Comparison of ENCODE assay signal across 1 cellular context in the genomic region with DNA sequence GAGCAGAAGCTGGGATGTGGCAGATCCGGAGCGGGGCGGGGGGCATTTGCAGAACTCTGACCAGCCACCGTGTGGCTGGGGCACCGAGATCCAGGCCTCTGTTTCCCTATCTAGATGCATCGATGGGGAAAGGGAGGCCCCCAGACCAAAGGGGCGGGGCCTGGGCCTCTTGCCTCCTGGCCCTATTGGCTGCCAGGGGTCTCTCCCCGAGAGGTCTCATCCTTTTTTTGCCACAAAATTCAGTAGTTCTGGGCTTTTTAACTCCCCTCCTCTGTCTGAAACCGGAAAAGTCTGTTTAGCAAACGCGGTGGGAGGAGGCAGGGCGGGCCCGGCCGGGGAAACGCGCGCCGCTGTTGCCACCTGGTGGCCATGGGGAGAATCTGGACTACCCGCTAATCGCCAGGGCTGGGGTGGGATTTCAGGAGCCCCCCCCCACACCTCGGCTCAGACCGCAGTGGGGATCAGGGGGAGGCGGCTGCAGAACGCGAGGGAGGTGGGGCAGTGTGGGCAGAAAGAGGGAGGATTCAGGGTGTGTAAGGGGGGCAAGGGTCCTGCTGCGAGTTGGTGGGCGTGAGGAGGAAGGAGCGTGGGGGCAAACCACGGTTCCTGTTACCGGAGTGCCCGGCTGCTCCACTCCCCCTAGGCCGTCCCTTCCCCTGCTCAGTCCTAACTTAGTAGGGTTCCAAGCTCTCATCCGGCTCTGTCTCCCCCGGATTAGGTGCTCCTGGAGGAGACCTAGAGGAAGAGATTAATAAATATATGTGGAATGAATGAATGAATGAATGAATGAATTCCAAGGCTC.
TF ChIP-seq lines count a peak whose summit lies in the region.

No MANE protein-coding gene starts in this region.

TF ChIP-seq in GM12878, 131 proteins besides CTCF, POLR2A, EP300 and RAD21 (continued from another document and continues in another):
- TF ChIP-seq, protein P1, sequence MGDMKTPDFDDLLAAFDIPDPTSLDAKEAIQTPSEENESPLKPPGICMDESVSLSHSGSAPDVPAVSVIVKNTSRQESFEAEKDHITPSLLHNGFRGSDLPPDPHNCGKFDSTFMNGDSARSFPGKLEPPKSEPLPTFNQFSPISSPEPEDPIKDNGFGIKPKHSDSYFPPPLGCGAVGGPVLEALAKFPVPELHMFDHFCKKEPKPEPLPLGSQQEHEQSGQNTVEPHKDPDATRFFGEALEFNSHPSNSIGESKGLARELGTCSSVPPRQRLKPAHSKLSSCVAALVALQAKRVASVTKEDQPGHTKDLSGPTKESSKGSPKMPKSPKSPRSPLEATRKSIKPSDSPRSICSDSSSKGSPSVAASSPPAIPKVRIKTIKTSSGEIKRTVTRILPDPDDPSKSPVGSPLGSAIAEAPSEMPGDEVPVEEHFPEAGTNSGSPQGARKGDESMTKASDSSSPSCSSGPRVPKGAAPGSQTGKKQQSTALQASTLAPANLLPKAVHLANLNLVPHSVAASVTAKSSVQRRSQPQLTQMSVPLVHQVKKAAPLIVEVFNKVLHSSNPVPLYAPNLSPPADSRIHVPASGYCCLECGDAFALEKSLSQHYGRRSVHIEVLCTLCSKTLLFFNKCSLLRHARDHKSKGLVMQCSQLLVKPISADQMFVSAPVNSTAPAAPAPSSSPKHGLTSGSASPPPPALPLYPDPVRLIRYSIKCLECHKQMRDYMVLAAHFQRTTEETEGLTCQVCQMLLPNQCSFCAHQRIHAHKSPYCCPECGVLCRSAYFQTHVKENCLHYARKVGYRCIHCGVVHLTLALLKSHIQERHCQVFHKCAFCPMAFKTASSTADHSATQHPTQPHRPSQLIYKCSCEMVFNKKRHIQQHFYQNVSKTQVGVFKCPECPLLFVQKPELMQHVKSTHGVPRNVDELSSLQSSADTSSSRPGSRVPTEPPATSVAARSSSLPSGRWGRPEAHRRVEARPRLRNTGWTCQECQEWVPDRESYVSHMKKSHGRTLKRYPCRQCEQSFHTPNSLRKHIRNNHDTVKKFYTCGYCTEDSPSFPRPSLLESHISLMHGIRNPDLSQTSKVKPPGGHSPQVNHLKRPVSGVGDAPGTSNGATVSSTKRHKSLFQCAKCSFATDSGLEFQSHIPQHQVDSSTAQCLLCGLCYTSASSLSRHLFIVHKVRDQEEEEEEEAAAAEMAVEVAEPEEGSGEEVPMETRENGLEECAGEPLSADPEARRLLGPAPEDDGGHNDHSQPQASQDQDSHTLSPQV (IDR thresholded peaks at IDR 0.05) = 0 out of 2 replicates have a peak, but pooled peaks have one; percentile 13
- TF ChIP-seq YY1 (IDR thresholded peaks at IDR 0.05; ENCODE audit: low read depth, low read length) (peak; percentile 70), ASH2L (IDR thresholded peaks at IDR 0.05; ENCODE audit: borderline replicate concordance, low read depth) (no peak), NFXL1 (IDR thresholded peaks at IDR 0.05; ENCODE audit: borderline replicate concordance) (no peak), CBFB (IDR thresholded peaks at IDR 0.05; ENCODE audit: low read depth) (no peak), DPF2 (IDR thresholded peaks at IDR 0.05) (peak; percentile 38; the same call in 1 of the 2 replicates), SMARCA5 (IDR thresholded peaks at IDR 0.05) (peak; percentile 66; the same call in 1 of the 2 replicates), NFIC (IDR thresholded peaks at IDR 0.05; ENCODE audit: low read depth, low read length) (no peak), RBBP5 (conservative IDR thresholded peaks at IDR 0.05) (no peak), MEF2A (IDR thresholded peaks at IDR 0.05; ENCODE audit: insufficient read depth, low read depth, low read length) (0 out of 2 replicates have a peak, but pooled peaks have one; percentile 7), SMC3 (IDR thresholded peaks at IDR 0.05; ENCODE audit: borderline replicate concordance, low read length) (peak; percentile 98), TAF1 (IDR thresholded peaks at IDR 0.05; ENCODE audit: borderline replicate concordance, low read depth, low read length) (no peak), CHD1 (IDR thresholded peaks at IDR 0.05; ENCODE audit: low read depth, low read length) (no peak), SREBF1 (IDR thresholded peaks at IDR 0.05; ENCODE audit: low read length) (no peak), JUND (IDR thresholded peaks at IDR 0.05; ENCODE audit: low read depth, low read length) (no peak), GATAD2B (conservative IDR thresholded peaks at IDR 0.05; ENCODE audit: low read depth) (no peak), MTA2 (IDR thresholded peaks at IDR 0.05; ENCODE audit: low read depth) (peak; percentile 51), SIN3A (IDR thresholded peaks at IDR 0.05; ENCODE audit: low read depth, low read length) (no peak), CHD4 (IDR thresholded peaks at IDR 0.05) (no peak)
- TF ChIP-seq, protein P2, sequence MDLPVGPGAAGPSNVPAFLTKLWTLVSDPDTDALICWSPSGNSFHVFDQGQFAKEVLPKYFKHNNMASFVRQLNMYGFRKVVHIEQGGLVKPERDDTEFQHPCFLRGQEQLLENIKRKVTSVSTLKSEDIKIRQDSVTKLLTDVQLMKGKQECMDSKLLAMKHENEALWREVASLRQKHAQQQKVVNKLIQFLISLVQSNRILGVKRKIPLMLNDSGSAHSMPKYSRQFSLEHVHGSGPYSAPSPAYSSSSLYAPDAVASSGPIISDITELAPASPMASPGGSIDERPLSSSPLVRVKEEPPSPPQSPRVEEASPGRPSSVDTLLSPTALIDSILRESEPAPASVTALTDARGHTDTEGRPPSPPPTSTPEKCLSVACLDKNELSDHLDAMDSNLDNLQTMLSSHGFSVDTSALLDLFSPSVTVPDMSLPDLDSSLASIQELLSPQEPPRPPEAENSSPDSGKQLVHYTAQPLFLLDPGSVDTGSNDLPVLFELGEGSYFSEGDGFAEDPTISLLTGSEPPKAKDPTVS (IDR thresholded peaks at IDR 0.05; ENCODE audit: low read depth, low read length) = no peak
- TF ChIP-seq, protein P3, sequence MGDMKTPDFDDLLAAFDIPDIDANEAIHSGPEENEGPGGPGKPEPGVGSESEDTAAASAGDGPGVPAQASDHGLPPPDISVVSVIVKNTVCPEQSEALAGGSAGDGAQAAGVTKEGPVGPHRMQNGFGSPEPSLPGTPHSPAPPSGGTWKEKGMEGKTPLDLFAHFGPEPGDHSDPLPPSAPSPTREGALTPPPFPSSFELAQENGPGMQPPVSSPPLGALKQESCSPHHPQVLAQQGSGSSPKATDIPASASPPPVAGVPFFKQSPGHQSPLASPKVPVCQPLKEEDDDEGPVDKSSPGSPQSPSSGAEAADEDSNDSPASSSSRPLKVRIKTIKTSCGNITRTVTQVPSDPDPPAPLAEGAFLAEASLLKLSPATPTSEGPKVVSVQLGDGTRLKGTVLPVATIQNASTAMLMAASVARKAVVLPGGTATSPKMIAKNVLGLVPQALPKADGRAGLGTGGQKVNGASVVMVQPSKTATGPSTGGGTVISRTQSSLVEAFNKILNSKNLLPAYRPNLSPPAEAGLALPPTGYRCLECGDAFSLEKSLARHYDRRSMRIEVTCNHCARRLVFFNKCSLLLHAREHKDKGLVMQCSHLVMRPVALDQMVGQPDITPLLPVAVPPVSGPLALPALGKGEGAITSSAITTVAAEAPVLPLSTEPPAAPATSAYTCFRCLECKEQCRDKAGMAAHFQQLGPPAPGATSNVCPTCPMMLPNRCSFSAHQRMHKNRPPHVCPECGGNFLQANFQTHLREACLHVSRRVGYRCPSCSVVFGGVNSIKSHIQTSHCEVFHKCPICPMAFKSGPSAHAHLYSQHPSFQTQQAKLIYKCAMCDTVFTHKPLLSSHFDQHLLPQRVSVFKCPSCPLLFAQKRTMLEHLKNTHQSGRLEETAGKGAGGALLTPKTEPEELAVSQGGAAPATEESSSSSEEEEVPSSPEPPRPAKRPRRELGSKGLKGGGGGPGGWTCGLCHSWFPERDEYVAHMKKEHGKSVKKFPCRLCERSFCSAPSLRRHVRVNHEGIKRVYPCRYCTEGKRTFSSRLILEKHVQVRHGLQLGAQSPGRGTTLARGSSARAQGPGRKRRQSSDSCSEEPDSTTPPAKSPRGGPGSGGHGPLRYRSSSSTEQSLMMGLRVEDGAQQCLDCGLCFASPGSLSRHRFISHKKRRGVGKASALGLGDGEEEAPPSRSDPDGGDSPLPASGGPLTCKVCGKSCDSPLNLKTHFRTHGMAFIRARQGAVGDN (IDR thresholded peaks at IDR 0.05) = no peak
- TF ChIP-seq, protein P4, sequence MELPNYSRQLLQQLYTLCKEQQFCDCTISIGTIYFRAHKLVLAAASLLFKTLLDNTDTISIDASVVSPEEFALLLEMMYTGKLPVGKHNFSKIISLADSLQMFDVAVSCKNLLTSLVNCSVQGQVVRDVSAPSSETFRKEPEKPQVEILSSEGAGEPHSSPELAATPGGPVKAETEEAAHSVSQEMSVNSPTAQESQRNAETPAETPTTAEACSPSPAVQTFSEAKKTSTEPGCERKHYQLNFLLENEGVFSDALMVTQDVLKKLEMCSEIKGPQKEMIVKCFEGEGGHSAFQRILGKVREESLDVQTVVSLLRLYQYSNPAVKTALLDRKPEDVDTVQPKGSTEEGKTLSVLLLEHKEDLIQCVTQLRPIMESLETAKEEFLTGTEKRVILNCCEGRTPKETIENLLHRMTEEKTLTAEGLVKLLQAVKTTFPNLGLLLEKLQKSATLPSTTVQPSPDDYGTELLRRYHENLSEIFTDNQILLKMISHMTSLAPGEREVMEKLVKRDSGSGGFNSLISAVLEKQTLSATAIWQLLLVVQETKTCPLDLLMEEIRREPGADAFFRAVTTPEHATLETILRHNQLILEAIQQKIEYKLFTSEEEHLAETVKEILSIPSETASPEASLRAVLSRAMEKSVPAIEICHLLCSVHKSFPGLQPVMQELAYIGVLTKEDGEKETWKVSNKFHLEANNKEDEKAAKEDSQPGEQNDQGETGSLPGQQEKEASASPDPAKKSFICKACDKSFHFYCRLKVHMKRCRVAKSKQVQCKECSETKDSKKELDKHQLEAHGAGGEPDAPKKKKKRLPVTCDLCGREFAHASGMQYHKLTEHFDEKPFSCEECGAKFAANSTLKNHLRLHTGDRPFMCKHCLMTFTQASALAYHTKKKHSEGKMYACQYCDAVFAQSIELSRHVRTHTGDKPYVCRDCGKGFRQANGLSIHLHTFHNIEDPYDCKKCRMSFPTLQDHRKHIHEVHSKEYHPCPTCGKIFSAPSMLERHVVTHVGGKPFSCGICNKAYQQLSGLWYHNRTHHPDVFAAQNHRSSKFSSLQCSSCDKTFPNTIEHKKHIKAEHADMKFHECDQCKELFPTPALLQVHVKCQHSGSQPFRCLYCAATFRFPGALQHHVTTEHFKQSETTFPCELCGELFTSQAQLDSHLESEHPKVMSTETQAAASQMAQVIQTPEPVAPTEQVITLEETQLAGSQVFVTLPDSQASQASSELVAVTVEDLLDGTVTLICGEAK (IDR thresholded peaks at IDR 0.05; ENCODE audit: borderline replicate concordance) = no peak
- TF ChIP-seq, protein P5, sequence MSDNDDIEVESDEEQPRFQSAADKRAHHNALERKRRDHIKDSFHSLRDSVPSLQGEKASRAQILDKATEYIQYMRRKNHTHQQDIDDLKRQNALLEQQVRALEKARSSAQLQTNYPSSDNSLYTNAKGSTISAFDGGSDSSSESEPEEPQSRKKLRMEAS (IDR thresholded peaks at IDR 0.05; ENCODE audit: low read depth, low read length) = no peak
- TF ChIP-seq, protein P6, sequence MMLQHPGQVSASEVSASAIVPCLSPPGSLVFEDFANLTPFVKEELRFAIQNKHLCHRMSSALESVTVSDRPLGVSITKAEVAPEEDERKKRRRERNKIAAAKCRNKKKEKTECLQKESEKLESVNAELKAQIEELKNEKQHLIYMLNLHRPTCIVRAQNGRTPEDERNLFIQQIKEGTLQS (IDR thresholded peaks at IDR 0.05; ENCODE audit: borderline replicate concordance, extremely low read depth, low read depth, low read length) = no peak
- TF ChIP-seq, protein P7, sequence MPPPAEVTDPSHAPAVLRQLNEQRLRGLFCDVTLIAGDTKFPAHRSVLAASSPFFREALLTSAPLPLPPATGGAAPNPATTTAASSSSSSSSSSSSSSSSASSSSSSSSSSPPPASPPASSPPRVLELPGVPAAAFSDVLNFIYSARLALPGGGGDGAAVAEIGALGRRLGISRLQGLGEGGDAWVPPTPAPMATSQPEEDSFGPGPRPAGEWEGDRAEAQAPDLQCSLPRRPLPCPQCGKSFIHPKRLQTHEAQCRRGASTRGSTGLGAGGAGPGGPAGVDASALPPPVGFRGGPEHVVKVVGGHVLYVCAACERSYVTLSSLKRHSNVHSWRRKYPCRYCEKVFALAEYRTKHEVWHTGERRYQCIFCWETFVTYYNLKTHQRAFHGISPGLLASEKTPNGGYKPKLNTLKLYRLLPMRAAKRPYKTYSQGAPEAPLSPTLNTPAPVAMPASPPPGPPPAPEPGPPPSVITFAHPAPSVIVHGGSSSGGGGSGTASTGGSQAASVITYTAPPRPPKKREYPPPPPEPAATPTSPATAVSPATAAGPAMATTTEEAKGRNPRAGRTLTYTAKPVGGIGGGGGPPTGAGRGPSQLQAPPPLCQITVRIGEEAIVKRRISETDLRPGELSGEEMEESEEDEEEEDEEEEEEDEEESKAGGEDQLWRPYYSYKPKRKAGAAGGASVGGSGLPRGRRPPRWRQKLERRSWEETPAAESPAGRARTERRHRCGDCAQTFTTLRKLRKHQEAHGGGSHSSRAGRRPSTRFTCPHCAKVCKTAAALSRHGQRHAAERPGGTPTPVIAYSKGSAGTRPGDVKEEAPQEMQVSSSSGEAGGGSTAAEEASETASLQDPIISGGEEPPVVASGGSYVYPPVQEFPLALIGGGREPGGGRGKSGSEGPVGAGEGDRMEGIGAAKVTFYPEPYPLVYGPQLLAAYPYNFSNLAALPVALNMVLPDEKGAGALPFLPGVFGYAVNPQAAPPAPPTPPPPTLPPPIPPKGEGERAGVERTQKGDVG (CRISPR knock-in tag; IDR thresholded peaks at IDR 0.05) = no peak
- TF ChIP-seq, protein P8, sequence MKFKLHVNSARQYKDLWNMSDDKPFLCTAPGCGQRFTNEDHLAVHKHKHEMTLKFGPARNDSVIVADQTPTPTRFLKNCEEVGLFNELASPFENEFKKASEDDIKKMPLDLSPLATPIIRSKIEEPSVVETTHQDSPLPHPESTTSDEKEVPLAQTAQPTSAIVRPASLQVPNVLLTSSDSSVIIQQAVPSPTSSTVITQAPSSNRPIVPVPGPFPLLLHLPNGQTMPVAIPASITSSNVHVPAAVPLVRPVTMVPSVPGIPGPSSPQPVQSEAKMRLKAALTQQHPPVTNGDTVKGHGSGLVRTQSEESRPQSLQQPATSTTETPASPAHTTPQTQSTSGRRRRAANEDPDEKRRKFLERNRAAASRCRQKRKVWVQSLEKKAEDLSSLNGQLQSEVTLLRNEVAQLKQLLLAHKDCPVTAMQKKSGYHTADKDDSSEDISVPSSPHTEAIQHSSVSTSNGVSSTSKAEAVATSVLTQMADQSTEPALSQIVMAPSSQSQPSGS (IDR thresholded peaks at IDR 0.05; ENCODE audit: low read length) = no peak
- TF ChIP-seq, protein P9, sequence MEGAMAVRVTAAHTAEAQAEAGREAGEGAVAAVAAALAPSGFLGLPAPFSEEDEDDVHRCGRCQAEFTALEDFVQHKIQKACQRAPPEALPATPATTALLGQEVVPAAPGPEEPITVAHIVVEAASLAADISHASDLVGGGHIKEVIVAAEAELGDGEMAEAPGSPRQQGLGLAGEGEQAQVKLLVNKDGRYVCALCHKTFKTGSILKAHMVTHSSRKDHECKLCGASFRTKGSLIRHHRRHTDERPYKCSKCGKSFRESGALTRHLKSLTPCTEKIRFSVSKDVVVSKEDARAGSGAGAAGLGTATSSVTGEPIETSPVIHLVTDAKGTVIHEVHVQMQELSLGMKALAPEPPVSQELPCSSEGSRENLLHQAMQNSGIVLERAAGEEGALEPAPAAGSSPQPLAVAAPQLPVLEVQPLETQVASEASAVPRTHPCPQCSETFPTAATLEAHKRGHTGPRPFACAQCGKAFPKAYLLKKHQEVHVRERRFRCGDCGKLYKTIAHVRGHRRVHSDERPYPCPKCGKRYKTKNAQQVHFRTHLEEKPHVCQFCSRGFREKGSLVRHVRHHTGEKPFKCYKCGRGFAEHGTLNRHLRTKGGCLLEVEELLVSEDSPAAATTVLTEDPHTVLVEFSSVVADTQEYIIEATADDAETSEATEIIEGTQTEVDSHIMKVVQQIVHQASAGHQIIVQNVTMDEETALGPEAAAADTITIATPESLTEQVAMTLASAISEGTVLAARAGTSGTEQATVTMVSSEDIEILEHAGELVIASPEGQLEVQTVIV (IDR thresholded peaks at IDR 0.05; ENCODE audit: borderline replicate concordance, partially characterized antibody) = no peak
